ENCODE assay signal across 34 cellular contexts in the genomic region with DNA sequence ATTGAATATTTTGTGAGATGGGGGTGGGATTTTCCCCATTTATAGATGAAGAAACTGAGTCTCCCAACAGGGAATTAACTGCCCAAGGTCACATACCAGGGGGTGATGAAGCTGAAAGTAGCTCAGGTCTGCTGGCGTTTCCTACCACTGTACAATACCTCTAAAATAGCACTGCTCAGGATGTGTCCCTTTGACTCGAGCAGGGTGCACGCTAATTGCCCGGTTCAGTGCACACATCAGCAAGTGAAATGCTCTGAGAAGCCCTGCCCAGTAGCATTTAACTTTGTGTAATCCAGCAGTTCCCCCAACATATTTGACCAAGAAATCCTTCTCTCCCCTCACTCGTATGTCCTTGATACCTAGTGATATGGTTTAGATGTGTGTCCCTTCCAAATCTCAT. TPM values are rescaled to one million over a fixed set of nuclear protein-coding genes. Genes with fewer than 3 reads are reported as not detected.
"Had no signal": no experiment of that assay in that cellular context is flagged by ENCODE, and none has a peak within 500 bp of the region (broad histone marks: within the 10 kb centered on the region; RNA-seq: fewer than 3 reads in every experiment).

No MANE protein-coding gene starts in this region.

- H3K36me3 Mint-ChIP-seq: activated naive CD4-positive, alpha-beta T cell treated with anti-CD3 and anti-CD28 coated beads, Interleukin-2, amount 10 ng/mL, durations not matched to agents 7 days and 5 days; activated naive CD8-positive, alpha-beta T cell treated with anti-CD3 and anti-CD28 coated beads, Interleukin-2, amount 10 ng/mL, durations not matched to agents 7 days and 5 days; brain; type B pancreatic cell had no signal

- H3K79me2 ChIP-seq: parathyroid adenoma had no signal

- H3K4me3 ChIP-seq: ascending aorta, cardiac muscle cell, colonic mucosa, gastrocnemius medialis, thoracic aorta, uterus had no signal

- H3K36me3 ChIP-seq: ascending aorta, cardiac muscle cell, colonic mucosa, gastrocnemius medialis, thoracic aorta, uterus had no signal

- H3K9me3 ChIP-seq: colonic mucosa, gastrocnemius medialis, thoracic aorta, uterus had no signal

- H3K27ac ChIP-seq: ascending aorta, cardiac muscle cell, colonic mucosa, gastrocnemius medialis, parathyroid adenoma, thoracic aorta, uterus, VCaP had no signal

- DNase-seq: activated CD4-positive, alpha-beta T cell treated with anti-CD3 and anti-CD28 coated beads for 4 hours; activated CD4-positive, alpha-beta T cell treated with anti-CD3 and anti-CD28 coated beads, Interleukin-2, amount 50 U/mL, for 4 hours; activated CD8-positive, alpha-beta memory T cell treated with anti-CD3 and anti-CD28 coated beads for 24 hours; activated effector memory CD4-positive, alpha-beta T cell treated with anti-CD3 and anti-CD28 coated beads, Interleukin-2, amount 50 U/mL, for 16 hours; activated naive CD4-positive, alpha-beta T cell treated with anti-CD3 and anti-CD28 coated beads, Interleukin-2, amount 10 ng/mL, durations not matched to agents 7 days and 5 days; activated naive CD8-positive, alpha-beta T cell treated with anti-CD3 and anti-CD28 coated beads, Interleukin-2, amount 10 ng/mL, durations not matched to agents 7 days and 5 days; cerebellar nuclear complex; colonic mucosa; effector CD8-positive, alpha-beta T cell; gastrocnemius medialis; glutamatergic neuron; islet precursor cell; left colon; midbrain; naive thymus-derived CD4-positive, alpha-beta T cell; nucleus accumbens; right cardiac atrium; stimulated activated CD4-positive, alpha-beta T cell treated with anti-CD3 and anti-CD28 coated beads, Interleukin-4, amount 100 ng/mL, for 1 hour; T-helper 1 cell; uterus had no signal

- H3K9me3 Mint-ChIP-seq: activated T-helper 1 cell treated with anti-CD3 and anti-CD28 coated beads, Interleukin-12 subunit alpha, Interleukin-12 subunit beta, Interleukin-2, Interleukin-4 antibody, amounts not matched to agents 30 ng/mL and 10 ng/mL and 1 ng/mL, durations not matched to agents 14 hours and 24 hours and 36 hours; stimulated activated naive CD8-positive, alpha-beta T cell treated with anti-CD3 and anti-CD28 coated beads, Interleukin-15, Interleukin-2, amounts not matched to agents 100 ng/mL and 50 ng/mL, for 24 hours had no signal

- H3K27ac Mint-ChIP-seq: activated naive CD4-positive, alpha-beta T cell treated with anti-CD3 and anti-CD28 coated beads, Interleukin-2, amount 10 ng/mL, durations not matched to agents 7 days and 5 days; activated naive CD8-positive, alpha-beta T cell treated with anti-CD3 and anti-CD28 coated beads, Interleukin-2, amount 10 ng/mL, durations not matched to agents 7 days and 5 days; activated T-helper 1 cell treated with anti-CD3 and anti-CD28 coated beads, Interleukin-12 subunit alpha, Interleukin-12 subunit beta, Interleukin-2, Interleukin-4 antibody, amounts not matched to agents 30 ng/mL and 10 ng/mL and 1 ng/mL, durations not matched to agents 14 hours and 24 hours and 36 hours; brain; stimulated activated naive CD8-positive, alpha-beta T cell treated with anti-CD3 and anti-CD28 coated beads, Interleukin-15, Interleukin-2, amounts not matched to agents 100 ng/mL and 50 ng/mL, for 24 hours; type B pancreatic cell had no signal

- H3K4me1 Mint-ChIP-seq: brain had no signal

- H3K27me3 ChIP-seq: ascending aorta, cardiac muscle cell, colonic mucosa, gastrocnemius medialis, uterus had no signal

- H3K27me3 Mint-ChIP-seq: type B pancreatic cell had no signal

- H3K4me1 ChIP-seq: ascending aorta, colonic mucosa, gastrocnemius medialis, parathyroid adenoma, uterus had no signal

- H2AFZ ChIP-seq: parathyroid adenoma had no signal

- H3K4me3 Mint-ChIP-seq: activated naive CD4-positive, alpha-beta T cell treated with anti-CD3 and anti-CD28 coated beads, Interleukin-2, amount 10 ng/mL, durations not matched to agents 7 days and 5 days; activated naive CD8-positive, alpha-beta T cell treated with anti-CD3 and anti-CD28 coated beads, Interleukin-2, amount 10 ng/mL, durations not matched to agents 7 days and 5 days; activated T-helper 1 cell treated with anti-CD3 and anti-CD28 coated beads, Interleukin-12 subunit alpha, Interleukin-12 subunit beta, Interleukin-2, Interleukin-4 antibody, amounts not matched to agents 30 ng/mL and 10 ng/mL and 1 ng/mL, durations not matched to agents 14 hours and 24 hours and 36 hours; brain; naive thymus-derived CD4-positive, alpha-beta T cell; stimulated activated naive CD8-positive, alpha-beta T cell treated with anti-CD3 and anti-CD28 coated beads, Interleukin-15, Interleukin-2, amounts not matched to agents 100 ng/mL and 50 ng/mL, for 24 hours; type B pancreatic cell had no signal

- ATAC-seq: gastrocnemius medialis; left colon; naive thymus-derived CD4-positive, alpha-beta T cell; right cardiac atrium had no signal

- H3K9ac ChIP-seq: parathyroid adenoma had no signal

RNA-seq across cellular contexts. Expression of gene HNF1B, which starts 51.5 kb away (rescaled TPM):
- total RNA-seq: ascending aorta, cardiac muscle cell, dermis microvascular lymphatic vessel endothelial cell, gastrocnemius medialis, lower leg skin, pulmonary artery endothelial cell, right cardiac atrium, subcutaneous adipose tissue, thoracic aorta had no signal
- polyA plus RNA-seq: cardiac muscle cell; naive thymus-derived CD4-positive, alpha-beta T cell; neural cell; right cardiac atrium had no signal
